In the genomic region with DNA sequence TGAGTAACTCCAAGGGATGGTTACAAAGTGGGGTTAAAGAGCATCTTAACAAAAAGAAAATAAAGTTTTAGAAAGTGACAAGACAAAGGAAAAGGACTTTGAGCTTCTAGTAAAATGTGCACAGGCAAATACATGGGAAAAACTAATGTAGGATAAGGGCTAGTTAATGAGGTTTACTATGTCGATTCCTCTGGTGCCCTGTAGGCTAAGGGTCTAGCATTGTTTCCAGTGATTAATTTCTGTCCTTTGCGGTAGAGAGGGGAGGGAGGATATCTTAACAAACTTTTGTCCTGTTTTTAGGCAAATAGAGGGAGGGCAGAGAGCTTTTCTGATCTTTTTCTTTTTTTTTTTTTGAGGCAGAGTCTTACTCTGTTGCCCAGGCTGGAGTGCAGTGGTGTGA, we compare ENCODE assay signal across 12 cellular contexts.
DNase-seq lines count a peak whose midpoint lies in the region; ATAC-seq lines count a peak whose summit lies in the region.
"Had no signal": no experiment of that assay in that cellular context is flagged by ENCODE, and none has a peak within 500 bp of the region (broad histone marks: within the 10 kb centered on the region; RNA-seq: fewer than 3 reads in every experiment).

No MANE protein-coding gene starts in this region.

- H3K79me1 ChIP-seq in mesenchymal stem cell (replicated peaks; ENCODE audit: low read length, poor library complexity, severe bottlenecking): no peaks in the 10 kb centered on the region

- H2BK15ac ChIP-seq in mesenchymal stem cell (ENCODE audit: low read depth, poor library complexity, severe bottlenecking): no peak overlapping the region

- no peak overlapping the region for H4K91ac ChIP-seq in mesenchymal stem cell (ENCODE audit: low read length)

- H2BK12ac ChIP-seq in mesenchymal stem cell (ENCODE audit: low read length in 2 of 2): no peak overlapping the region

- no peak overlapping the region for H3K4me2 ChIP-seq in mesenchymal stem cell (ENCODE audit: low read length, poor library complexity, severe bottlenecking)
- H3K4me2 ChIP-seq: GM23338 had no signal

- H3K27me3 ChIP-seq in adipocyte (replicated peaks; ENCODE audit: control insufficient read depth, insufficient read depth, low read length) (no peaks in the 10 kb centered on the region), mesenchymal stem cell (ENCODE audit: control insufficient read depth in 1 of 2, insufficient read depth in 1 of 2, low read length in 2 of 2) (peaks cover 3 to 10% of the 10 kb centered on the region in 2 experiments)

- H3K4me3 ChIP-seq in adipocyte (ENCODE audit: low read length) (peak overlapping the region; percentile 50), mesenchymal stem cell (ENCODE audit: insufficient read depth in 1 of 2, low read depth in 1 of 2, low read length in 2 of 2) (no peak overlapping the region)
- H3K4me3 ChIP-seq: GM23338 had no signal

- peaks cover 5% of the 10 kb centered on the region for H3K9me3 ChIP-seq in adipocyte (ENCODE audit: control insufficient read depth, low read length)
- H3K9me3 ChIP-seq in mesenchymal stem cell (ENCODE audit: control insufficient read depth, low read length): no peaks in the 10 kb centered on the region

- H4K8ac ChIP-seq in mesenchymal stem cell (ENCODE audit: low read length): no peak overlapping the region

- H3K14ac ChIP-seq in mesenchymal stem cell (ENCODE audit: low read length in 2 of 2): no peak overlapping the region

- H3K4me1 ChIP-seq in adipocyte (ENCODE audit: control insufficient read depth, insufficient read depth, low read length) (peaks cover 24% of the 10 kb centered on the region), mesenchymal stem cell (ENCODE audit: control insufficient read depth, insufficient read depth, low read depth, low read length) (no peaks in the 10 kb centered on the region)

- DNase-seq in LHCN-M2 (ENCODE audit: low read depth) (peak; percentile 7), adipocyte (ENCODE audit: low read depth) (no peak), mesenchymal stem cell (peak; percentile 19), GDM1 (lab: John Stamatoyannopoulos, UW) (no peak)
- no peak for DNase-seq in activated T-cell treated with anti-CD3 and anti-CD28 coated beads, Interleukin-2, amount 50 U/mL, for 48 hours
- DNase-seq: CD8-positive, alpha-beta T cell; COR-L47; DND-41; GF-D8; H7 had no signal

- no peak overlapping the region for H2BK120ac ChIP-seq in mesenchymal stem cell (ENCODE audit: low read depth, low read length)

- H3K18ac ChIP-seq in mesenchymal stem cell (ENCODE audit: low read depth in 1 of 2, low read length in 2 of 2): no peak overlapping the region

- H3K23ac ChIP-seq in mesenchymal stem cell (ENCODE audit: low read length in 2 of 2): no peak overlapping the region

- H3K27ac ChIP-seq in mesenchymal stem cell (ENCODE audit: low read length, poor library complexity, severe bottlenecking): no peak overlapping the region

- WGBS in mesenchymal stem cell: 97% methylated on average over 2 of the region's 2 CpGs

- no peak for ATAC-seq in GM18511 (IDR thresholded peaks at IDR 0.05; ENCODE audit: unreplicated experiment)
- ATAC-seq: CD8-positive, alpha-beta T cell; GM23338 had no signal

- no peak overlapping the region for H2BK5ac ChIP-seq in mesenchymal stem cell (ENCODE audit: low read depth, low read length, poor library complexity, severe bottlenecking)

- no peak overlapping the region for H2AK5ac ChIP-seq in mesenchymal stem cell (ENCODE audit: low read length, severe bottlenecking)

- no peak overlapping the region for H2AFZ ChIP-seq in mesenchymal stem cell (ENCODE audit: low read depth, low read length)
- H2AFZ ChIP-seq: GM23338 had no signal

- no peak overlapping the region for H3K4ac ChIP-seq in mesenchymal stem cell (ENCODE audit: low read depth in 1 of 2, low read length in 2 of 2)

- H3K9ac ChIP-seq in adipocyte (ENCODE audit: low read length) (peak overlapping the region; percentile 69), mesenchymal stem cell (ENCODE audit: low read length) (peak overlapping the region; percentile 49)

- no peaks in the 10 kb centered on the region for H3K36me3 ChIP-seq in adipocyte (ENCODE audit: control insufficient read depth, insufficient read depth, low read length, severe bottlenecking)
- H3K36me3 ChIP-seq in mesenchymal stem cell (ENCODE audit: control insufficient read depth in 1 of 2, insufficient read depth in 2 of 2, low read depth in 1 of 2, low read length in 2 of 2): no peaks in the 10 kb centered on the region

Comparison
In these comparisons a context has a peak if more than half of its experiments do, and no peak if none do; other contexts are left out.
1. DNase-seq: peak in LHCN-M2 (single experiment) and mesenchymal stem cell (single experiment); none in adipocyte (single experiment), activated T-cell treated with anti-CD3 and anti-CD28 coated beads, Interleukin-2, amount 50 U/mL, for 48 hours (0 of 2) and GDM1 (single experiment).